ENCODE assay signal across 19 cellular contexts in the genomic region with DNA sequence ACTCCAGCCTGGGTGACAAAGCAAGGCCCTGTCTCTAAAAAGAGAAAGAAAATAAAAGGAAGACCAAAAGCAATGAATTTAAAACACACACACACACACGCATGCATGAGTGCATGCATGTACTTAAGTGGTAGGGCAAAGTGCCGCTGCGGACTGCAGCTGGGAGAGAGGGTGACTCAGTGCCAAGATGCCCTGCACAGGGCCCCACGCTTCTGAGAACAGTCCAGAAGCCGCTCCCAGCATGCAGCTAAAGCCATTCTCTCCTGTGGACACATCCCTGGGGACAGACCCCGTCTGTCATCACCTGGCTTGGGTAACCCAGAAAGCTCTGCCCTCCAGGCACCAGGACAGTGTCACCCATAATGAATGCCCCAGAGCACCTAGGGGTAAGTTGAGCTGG.
DNase-seq lines count a peak whose midpoint lies in the region; ATAC-seq and TF ChIP-seq lines count a peak whose summit lies in the region.
"Had no signal": no experiment of that assay in that cellular context is flagged by ENCODE, and none has a peak within 500 bp of the region (broad histone marks: within the 10 kb centered on the region; RNA-seq: fewer than 3 reads in every experiment).

No MANE protein-coding gene starts in this region.

- H3K27ac ChIP-seq in BLaER1 (no peak overlapping the region), Karpas-422 (ENCODE audit: low read length) (no peak overlapping the region), H9 (ENCODE audit: insufficient read length, low read depth, low read length) (no peak overlapping the region)
- H3K27ac ChIP-seq: lower lobe of right lung, ovary, RWPE1 had no signal

- ATAC-seq in GM21423 (IDR thresholded peaks at IDR 0.05; ENCODE audit: unreplicated experiment): no peak
- ATAC-seq: activated CD4-positive, alpha-beta T cell treated with anti-CD3 and anti-CD28 coated beads for 36 hours; lower lobe of right lung had no signal

- H2AFZ ChIP-seq in Karpas-422 (ENCODE audit: low read length) (no peak overlapping the region), H9 (ENCODE audit: low read length) (no peak overlapping the region)

- no peak overlapping the region for H2BK12ac ChIP-seq in H9 (ENCODE audit: insufficient read length, low read depth, low read length)

- TF ChIP-seq CTCF in foreskin fibroblast (IDR thresholded peaks at IDR 0.05; ENCODE audit: low read depth, low read length) (no peak), H9 (conservative IDR thresholded peaks at IDR 0.05) (no peak)

- H3K14ac ChIP-seq in H9 (ENCODE audit: insufficient read depth, low read length): no peak overlapping the region; the same call in 1 of the 2 replicates

- no peak overlapping the region for H2BK20ac ChIP-seq in H9 (ENCODE audit: low read depth, low read length, poor library complexity, severe bottlenecking)

- H3T11ph ChIP-seq in H9 (ENCODE audit: low read length): no peak overlapping the region

- peak overlapping the region; percentile 22 for H3K4me2 ChIP-seq in BLaER1
- no peak overlapping the region for H3K4me2 ChIP-seq in Karpas-422 (ENCODE audit: low read depth, low read length, poor library complexity, severe bottlenecking)
- no peak overlapping the region for H3K4me2 ChIP-seq in H9 (ENCODE audit: insufficient read depth, insufficient read length, low read length)

- H2BK15ac ChIP-seq in H9 (ENCODE audit: low read depth, low read length): no peak overlapping the region

- H3K4me3 ChIP-seq in BLaER1: no peak overlapping the region
- no peak overlapping the region for H3K4me3 ChIP-seq in Karpas-422 (ENCODE audit: low read length)
- no peak overlapping the region for H3K4me3 ChIP-seq in foreskin fibroblast (ENCODE audit: low read depth in 1 of 2, low read length in 2 of 2)
- H3K4me3 ChIP-seq: lower lobe of right lung, ovary had no signal

- H4K91ac ChIP-seq in H9 (ENCODE audit: insufficient read length, low read depth, low read length): no peak overlapping the region

- H3K4me1 ChIP-seq in BLaER1: peaks cover 58% of the 10 kb centered on the region
- H3K4me1 ChIP-seq in Karpas-422 (ENCODE audit: low read length): peaks cover 17% of the 10 kb centered on the region
- no peaks in the 10 kb centered on the region for H3K4me1 ChIP-seq in H9 (ENCODE audit: insufficient read depth, low read length)

- H3K36me3 ChIP-seq in BLaER1 (no peaks in the 10 kb centered on the region), Karpas-422 (ENCODE audit: insufficient read depth, low read length) (no peaks in the 10 kb centered on the region)
- H3K36me3 ChIP-seq: lower lobe of right lung, ovary had no signal

- no peak overlapping the region for H2AK5ac ChIP-seq in H9 (ENCODE audit: insufficient read length, low read length)

- no peaks in the 10 kb centered on the region for H3K9me2 ChIP-seq in Karpas-422 (replicated peaks; ENCODE audit: insufficient read depth, low read length)

- no peaks in the 10 kb centered on the region for H3K23me2 ChIP-seq in H9 (ENCODE audit: insufficient read length, low read depth, low read length, poor library complexity, severe bottlenecking)

- no peak overlapping the region for H3K23ac ChIP-seq in H9 (ENCODE audit: insufficient read length, low read depth, low read length)

- H4K8ac ChIP-seq in H9 (replicated peaks; ENCODE audit: insufficient read length, low read depth, low read length): no peak overlapping the region

- no peak overlapping the region for H2BK5ac ChIP-seq in H9 (ENCODE audit: insufficient read length, low read length)

- H3K9me3 ChIP-seq in BLaER1 (no peaks in the 10 kb centered on the region), Karpas-422 (ENCODE audit: low read length) (no peaks in the 10 kb centered on the region), H9 (ENCODE audit: control insufficient read depth, low read depth, low read length) (no peaks in the 10 kb centered on the region)
- H3K9me3 ChIP-seq: lower lobe of right lung, ovary had no signal

- H4K20me1 ChIP-seq in BLaER1 (no peaks in the 10 kb centered on the region), Karpas-422 (ENCODE audit: insufficient read depth, low read depth, low read length) (no peaks in the 10 kb centered on the region), H9 (ENCODE audit: control insufficient read depth, insufficient read depth, insufficient read length) (no peaks in the 10 kb centered on the region)

- peaks cover 7% of the 10 kb centered on the region for H3K27me3 Mint-ChIP-seq in H9 (ENCODE audit: low read depth)

- H4K5ac ChIP-seq in H9 (ENCODE audit: insufficient read length, low read depth, low read length): no peak overlapping the region

- DNase-seq in Karpas-422 (peak; percentile 53), foreskin fibroblast (peak; percentile 51 to 79), mucosa of gallbladder (ENCODE audit: low spot score) (peak; percentile 27), H9 (no peak), germinal center (ENCODE audit: low spot score) (no peak)
- no peak for DNase-seq in stimulated activated CD4-positive, alpha-beta T cell treated with anti-CD3 and anti-CD28 coated beads, Interleukin-2, amount 100 ng/mL, for 48 hours
- DNase-seq: activated CD4-positive, alpha-beta T cell treated with anti-CD3 and anti-CD28 coated beads for 36 hours; activated naive CD8-positive, alpha-beta T cell treated with anti-CD3 and anti-CD28 coated beads for 36 hours; dermis blood vessel endothelial cell; foreskin melanocyte; KBM-7; lower lobe of right lung; NCI-H187 treated with DMSO at 0.1 percent for 48 hours; NCI-H345; ovary; stimulated activated CD4-positive, alpha-beta T cell treated with anti-CD3 and anti-CD28 coated beads, Interleukin-4, amount 100 ng/mL, for 1 hour had no signal

- no CpG with 5 or more reads among the region's 6 CpGs for WGBS in H9 (ENCODE audit: extremely low coverage, insufficient read length, low lambda C conversion rate)

- H3K4me1 Mint-ChIP-seq in H9: peaks cover 4 to 8% of the 10 kb centered on the region in 2 experiments
- H3K4me1 Mint-ChIP-seq: activated CD4-positive, alpha-beta T cell treated with anti-CD3 and anti-CD28 coated beads for 36 hours had no signal

- H3K79me1 ChIP-seq in H9 (ENCODE audit: insufficient read depth, low read depth, low read length, poor library complexity, severe bottlenecking): no peaks in the 10 kb centered on the region

- H3K27me3 ChIP-seq in BLaER1 (no peaks in the 10 kb centered on the region), Karpas-422 (ENCODE audit: low read length) (no peaks in the 10 kb centered on the region), H9 (ENCODE audit: insufficient read depth, low read length) (0 out of 2 replicates have a peak, but pooled peaks cover 3% of the 10 kb centered on the region)
- H3K27me3 ChIP-seq: ovary had no signal

- no peak overlapping the region for H3K27ac Mint-ChIP-seq in H9
- H3K27ac Mint-ChIP-seq: activated CD4-positive, alpha-beta T cell treated with anti-CD3 and anti-CD28 coated beads for 36 hours; activated naive CD8-positive, alpha-beta T cell treated with anti-CD3 and anti-CD28 coated beads for 36 hours had no signal

- no peak overlapping the region for H3K9ac ChIP-seq in BLaER1
- no peak overlapping the region for H3K9ac ChIP-seq in Karpas-422 (ENCODE audit: low read length)
- no peak overlapping the region for H3K9ac ChIP-seq in H9 (ENCODE audit: extremely low read depth, insufficient read length, low read length)

- no peaks in the 10 kb centered on the region for H3K36me3 Mint-ChIP-seq in H9 (ENCODE audit: insufficient read depth in 1 of 3, low read depth in 3 of 3)
- H3K36me3 Mint-ChIP-seq: activated naive CD8-positive, alpha-beta T cell treated with anti-CD3 and anti-CD28 coated beads for 36 hours had no signal

- H3K9me3 Mint-ChIP-seq in H9: no peaks in the 10 kb centered on the region
- H3K9me3 Mint-ChIP-seq: activated naive CD8-positive, alpha-beta T cell treated with anti-CD3 and anti-CD28 coated beads for 36 hours had no signal

- no peak overlapping the region for H3K56ac ChIP-seq in H9 (ENCODE audit: insufficient read length, low read depth, low read length)

- H2BK120ac ChIP-seq in H9 (ENCODE audit: low read depth, low read length, poor library complexity, severe bottlenecking): no peak overlapping the region

- H3K79me2 ChIP-seq in Karpas-422 (ENCODE audit: low read length) (no peaks in the 10 kb centered on the region), H9 (ENCODE audit: insufficient read depth, low read length) (no peaks in the 10 kb centered on the region)

- H3K4me3 Mint-ChIP-seq in H9: no peak overlapping the region; a peak in 1 of 5 replicates
- H3K4me3 Mint-ChIP-seq: activated CD4-positive, alpha-beta T cell treated with anti-CD3 and anti-CD28 coated beads for 36 hours; activated naive CD8-positive, alpha-beta T cell treated with anti-CD3 and anti-CD28 coated beads for 36 hours had no signal

- no peak overlapping the region for H3K4ac ChIP-seq in H9 (ENCODE audit: low read depth, low read length)

- no peak overlapping the region for H3K18ac ChIP-seq in H9 (ENCODE audit: insufficient read length, low read depth, low read length)

Comparison
In these comparisons a context has a peak if more than half of its experiments do, and no peak if none do; other contexts are left out.
1. DNase-seq: peak in Karpas-422 (single experiment), foreskin fibroblast (2 of 2) and mucosa of gallbladder (single experiment); none in H9 (single experiment), germinal center (single experiment) and stimulated activated CD4-positive, alpha-beta T cell treated with anti-CD3 and anti-CD28 coated beads, Interleukin-2, amount 100 ng/mL, for 48 hours (0 of 2).